ENCODE assay signal across 21 cellular contexts in genomic region chr2:3421053-3421452, GRCh38. TPM values are rescaled to one million over a fixed set of nuclear protein-coding genes. Genes with fewer than 3 reads are reported as not detected.
DNase-seq lines count a peak whose midpoint lies in the region; ATAC-seq and TF ChIP-seq lines count a peak whose summit lies in the region.
"Had no signal": no experiment of that assay in that cellular context is flagged by ENCODE, and none has a peak within 500 bp of the region (broad histone marks: within the 10 kb centered on the region; RNA-seq: fewer than 3 reads in every experiment).

No MANE protein-coding gene starts in this region.

- CTCF ChIA-PET in activated CD4-positive, alpha-beta T cell treated with anti-CD3 and anti-CD28 coated beads for 36 hours (lab: Charles Lee): interaction anchor here (0.6 to 3.9 kb wide), 4 partner anchors 8 to 230 kb away, joined by 3 to 18 read pairs (median 4); no protein-coding TSS in a partner anchor

- WGBS in psoas muscle, 3 donors: 87 to 89% (median 89%) methylated on average over 6 of the region's 6 CpGs

- H3K4me3 Mint-ChIP-seq in glutamatergic neuron (ENCODE audit: unreplicated experiment): peak overlapping the region; percentile 18
- no peak overlapping the region for H3K4me3 Mint-ChIP-seq in activated CD4-positive, alpha-beta T cell treated with anti-CD3 and anti-CD28 coated beads for 36 hours
- H3K4me3 Mint-ChIP-seq: CD14-positive monocyte, IgD-negative memory B cell had no signal

- peaks cover 7% of the 10 kb centered on the region for H3K27me3 Mint-ChIP-seq in glutamatergic neuron (ENCODE audit: unreplicated experiment)
- no peaks in the 10 kb centered on the region for H3K27me3 Mint-ChIP-seq in activated CD4-positive, alpha-beta T cell treated with anti-CD3 and anti-CD28 coated beads for 36 hours
- H3K27me3 Mint-ChIP-seq: IgD-negative memory B cell had no signal

- intact Hi-C loops in Right ventricle myocardium superior (cut with DNase I) (loop anchor here (5.0 kb wide), 1 partner anchor 41 kb away; no protein-coding TSS in a partner anchor), psoas muscle (cut with DNase I) (loop anchor here in 1 of 2 donors (5.0 kb wide), 1 partner anchor 231 kb away; no protein-coding TSS in a partner anchor)
- intact Hi-C loops in activated CD4-positive, alpha-beta T cell treated with anti-CD3 and anti-CD28 coated beads for 36 hours (cut with DNase I, micrococcal nuclease): loop anchor here in 1 of 2 experiments (5.0 kb wide), 1 partner anchor 41 kb away; no protein-coding TSS in a partner anchor

- ATAC-seq in Right ventricle myocardium superior (ENCODE audit: poor library complexity): peak; percentile 81
- no peak for ATAC-seq in activated CD4-positive, alpha-beta T cell treated with anti-CD3 and anti-CD28 coated beads for 36 hours
- no peak for ATAC-seq in psoas muscle

- POLR2A ChIA-PET in activated CD4-positive, alpha-beta T cell treated with anti-CD3 and anti-CD28 coated beads for 36 hours (lab: Charles Lee): no interaction called here

- no peaks in the 10 kb centered on the region for H3K4me1 ChIP-seq in right atrium auricular region
- H3K4me1 ChIP-seq in psoas muscle: no peaks in the 10 kb centered on the region

- no peaks in the 10 kb centered on the region for H3K27me3 ChIP-seq in right atrium auricular region
- no peaks in the 10 kb centered on the region for H3K27me3 ChIP-seq in psoas muscle (ENCODE audit: insufficient read depth in 3 of 3, low read length in 2 of 3)
- H3K27me3 ChIP-seq: SJCRH30 had no signal

- H3K4me1 Mint-ChIP-seq in glutamatergic neuron (ENCODE audit: low read depth, unreplicated experiment): peaks cover 29% of the 10 kb centered on the region
- H3K4me1 Mint-ChIP-seq in activated CD4-positive, alpha-beta T cell treated with anti-CD3 and anti-CD28 coated beads for 36 hours: no peaks in the 10 kb centered on the region
- H3K4me1 Mint-ChIP-seq: CD14-positive monocyte had no signal

- peaks cover 5% of the 10 kb centered on the region for H3K36me3 Mint-ChIP-seq in glutamatergic neuron (ENCODE audit: unreplicated experiment)
- H3K36me3 Mint-ChIP-seq in activated CD4-positive, alpha-beta T cell treated with anti-CD3 and anti-CD28 coated beads for 36 hours (ENCODE audit: low read depth): peaks cover 38% of the 10 kb centered on the region

- H3K9me3 Mint-ChIP-seq in glutamatergic neuron (ENCODE audit: unreplicated experiment): peaks cover 4% of the 10 kb centered on the region
- no peaks in the 10 kb centered on the region for H3K9me3 Mint-ChIP-seq in activated CD4-positive, alpha-beta T cell treated with anti-CD3 and anti-CD28 coated beads for 36 hours (ENCODE audit: low read depth)
- H3K9me3 Mint-ChIP-seq: IgD-negative memory B cell had no signal

- TF ChIP-seq CTCF in right atrium auricular region (IDR thresholded peaks at IDR 0.05) (no peak), glutamatergic neuron (IDR thresholded peaks at IDR 0.05; ENCODE audit: partially characterized antibody, unreplicated experiment) (no peak), psoas muscle (IDR thresholded peaks at IDR 0.05) (no peak)

- DNase-seq in Right ventricle myocardium superior: no peak
- DNase-seq in right atrium auricular region (ENCODE audit: low spot score): no peak
- DNase-seq in amniotic epithelial cell (ENCODE audit: low read depth): peak; percentile 35
- DNase-seq in glutamatergic neuron: no peak
- DNase-seq in skeletal muscle cell (ENCODE audit: low read depth): peak; percentile 11
- no peak for DNase-seq in activated CD4-positive, alpha-beta T cell treated with anti-CD3 and anti-CD28 coated beads for 36 hours
- DNase-seq in psoas muscle: no peak
- DNase-seq in GM03348 (ENCODE audit: low spot score): no peak
- DNase-seq: COR-L47, GF-D8, H7, Kasumi-1, NCI-H1105, NCI-H187 treated with DMSO at 0.1 percent for 48 hours, NCI-H2171 treated with DMSO at 0.1 percent for 48 hours, NCI-H446 treated with DMSO at 0.1 percent for 48 hours, NCI-H748 treated with DMSO at 0.1 percent for 48 hours, OCI-M1, SJCRH30 had no signal

- H3K4me3 ChIP-seq in right atrium auricular region (no peak overlapping the region), skeletal muscle cell (ENCODE audit: low read depth, low read length) (no peak overlapping the region), psoas muscle (no peak overlapping the region)
- H3K4me3 ChIP-seq: SJCRH30 had no signal

- no peak overlapping the region for H3K27ac ChIP-seq in right atrium auricular region
- no peak overlapping the region for H3K27ac ChIP-seq in psoas muscle

- H3K9me3 ChIP-seq in right atrium auricular region: no peaks in the 10 kb centered on the region
- no peaks in the 10 kb centered on the region for H3K9me3 ChIP-seq in psoas muscle
- H3K9me3 ChIP-seq: SJCRH30 had no signal

- H3K36me3 ChIP-seq in right atrium auricular region: peaks cover 43% of the 10 kb centered on the region
- peaks cover 4 to 72% of the 10 kb centered on the region in 2 donors for H3K36me3 ChIP-seq in psoas muscle (ENCODE audit: insufficient read depth in 1 of 2, low read depth in 1 of 2)

- H3K27ac Mint-ChIP-seq in glutamatergic neuron (ENCODE audit: unreplicated experiment): peak overlapping the region; percentile 84
- no peak overlapping the region for H3K27ac Mint-ChIP-seq in activated CD4-positive, alpha-beta T cell treated with anti-CD3 and anti-CD28 coated beads for 36 hours
- H3K27ac Mint-ChIP-seq: IgD-negative memory B cell had no signal

RNA-seq across cellular contexts. Expression of gene TRAPPC12, which starts 41.6 kb away (rescaled TPM):
- total RNA-seq in Right ventricle myocardium superior: 104 TPM
- 10 to 100 TPM; 69.5 to 73.2 TPM for total RNA-seq in right atrium auricular region
- total RNA-seq in glutamatergic neuron (ENCODE audit: unreplicated experiment): 130 TPM
- total RNA-seq in activated CD4-positive, alpha-beta T cell treated with anti-CD3 and anti-CD28 coated beads for 36 hours: 10 to 100 TPM; 60.0 to 73.1 TPM
- 10 to 100 TPM; 56.7 to 90.3 (median 66.9) TPM for total RNA-seq in psoas muscle
- 10 to 100 TPM; 28.7 to 50.9 (median 34.2) TPM for polyA plus RNA-seq in psoas muscle

RNA-seq across cellular contexts. Expression of gene EIPR1, which starts 43.4 kb away (rescaled TPM):
- total RNA-seq in Right ventricle myocardium superior: 8.4 TPM
- 10 to 100 TPM; 13.2 to 13.6 TPM for total RNA-seq in right atrium auricular region
- total RNA-seq in glutamatergic neuron (ENCODE audit: unreplicated experiment): 43.8 TPM
- 10 to 100 TPM; 38.6 to 58.2 TPM for total RNA-seq in activated CD4-positive, alpha-beta T cell treated with anti-CD3 and anti-CD28 coated beads for 36 hours
- total RNA-seq in psoas muscle: 10 to 100 TPM in 3 of 4 donors, 1 to 10 TPM in 1; 9.7 to 18.7 (median 12.3) TPM
- polyA plus RNA-seq in psoas muscle: 10 to 100 TPM; 11.5 to 42.1 (median 28.1) TPM

Comparison
In these comparisons a context has a peak if more than half of its experiments do, and no peak if none do; other contexts are left out.
1. DNase-seq: peak in amniotic epithelial cell (single experiment) and skeletal muscle cell (single experiment); none in Right ventricle myocardium superior (single experiment), right atrium auricular region (single experiment), glutamatergic neuron (single experiment), activated CD4-positive, alpha-beta T cell treated with anti-CD3 and anti-CD28 coated beads for 36 hours (single experiment), psoas muscle (0 of 2) and GM03348 (single experiment).